In the genomic region with DNA sequence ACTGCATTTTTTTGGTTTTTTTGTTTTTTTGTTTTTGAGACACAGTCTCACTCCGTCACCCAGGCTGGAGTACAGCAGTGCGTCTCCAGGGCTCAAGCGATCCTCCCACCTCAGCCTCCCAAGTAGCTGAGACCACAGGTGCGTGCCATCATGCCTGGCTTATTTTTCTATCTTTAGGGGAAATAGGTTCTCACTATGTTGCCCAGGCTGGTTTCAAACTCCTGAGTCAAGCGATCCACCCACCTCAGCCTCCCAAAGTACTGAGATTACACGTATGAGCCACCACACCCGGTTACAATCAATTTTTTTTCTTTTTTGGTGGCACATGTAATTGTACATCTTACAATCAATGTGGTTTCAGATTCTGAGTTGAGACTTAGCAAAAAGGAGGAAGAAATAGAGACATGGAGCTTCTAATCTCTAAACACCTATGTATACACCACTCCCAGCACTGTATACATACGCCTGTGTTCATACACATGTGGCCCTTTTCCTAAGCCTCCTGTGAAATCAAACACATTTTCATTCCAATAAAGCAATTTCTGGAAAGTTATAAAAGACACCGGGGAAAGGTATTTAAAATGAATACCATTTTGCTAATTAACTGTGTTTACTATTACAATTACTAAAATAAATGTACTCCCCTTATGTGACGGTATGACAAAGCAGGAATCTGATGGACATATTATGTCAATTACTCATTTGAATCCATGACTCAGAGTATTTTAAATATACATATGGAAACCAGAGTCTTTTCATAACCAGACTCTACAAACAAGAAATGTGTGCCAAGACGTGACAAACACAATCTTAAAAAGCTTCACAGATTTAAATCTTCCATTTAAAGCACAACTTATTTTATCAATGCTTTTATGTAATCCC, we compare ENCODE assay signal across 10 cellular contexts. TPM values are rescaled to one million over a fixed set of nuclear protein-coding genes. Genes with fewer than 3 reads are reported as not detected.
DNase-seq lines count a peak whose midpoint lies in the region; ATAC-seq and TF ChIP-seq lines count a peak whose summit lies in the region.
"Had no signal": no experiment of that assay in that cellular context is flagged by ENCODE, and none has a peak within 500 bp of the region (broad histone marks: within the 10 kb centered on the region; RNA-seq: fewer than 3 reads in every experiment).

No MANE protein-coding gene starts in this region.

- peak overlapping the region; percentile 64; the same call in 1 of the 2 replicates for H4K5ac ChIP-seq in IMR-90 (ENCODE audit: low read depth, low read length)

- peak; percentile 58 for ATAC-seq in IMR-90 (ENCODE audit: low read depth)
- no peak for ATAC-seq in HG03354 (IDR thresholded peaks at IDR 0.05; ENCODE audit: poor library complexity, severe bottlenecking, unreplicated experiment)

- dilution Hi-C loops in IMR-90 (cut with HindIII; ENCODE audit: low sequenced_read_pairs, unreplicated experiment), result no loop called here

- peak overlapping the region; percentile 22 for H3K27ac Mint-ChIP-seq in progenitor cell of endocrine pancreas
- H3K27ac Mint-ChIP-seq in neural progenitor cell, result no peak overlapping the region

- no peaks in the 10 kb centered on the region for H3K27me3 ChIP-seq in IMR-90 (ENCODE audit: control insufficient read depth, insufficient read depth, low read length)
- no peaks in the 10 kb centered on the region for H3K27me3 ChIP-seq in neural progenitor cell
- H3K27me3 ChIP-seq in BE2C, result no peaks in the 10 kb centered on the region

- BruUV-seq in IMR-90 (replicated peaks; lab: Mats Ljungman, UMichigan), result no TSS peak

- H3K27ac ChIP-seq in IMR-90 (ENCODE audit: insufficient read depth, low read length) (peak overlapping the region; percentile 52), neural progenitor cell (no peak overlapping the region)

- peaks cover 41% of the 10 kb centered on the region for H3K4me1 Mint-ChIP-seq in progenitor cell of endocrine pancreas (ENCODE audit: low read depth)
- peaks cover 14% of the 10 kb centered on the region for H3K4me1 Mint-ChIP-seq in neural progenitor cell

- TF ChIP-seq POLR2A in IMR-90 (IDR thresholded peaks at IDR 0.05; ENCODE audit: low read depth, low read length), result no peak

- H3K56ac ChIP-seq in IMR-90 (ENCODE audit: extremely low read depth, insufficient read depth, low read length), result no peak overlapping the region

- in situ Hi-C loops in IMR-90 (cut with MboI; ENCODE audit: low sequenced_read_pairs) (no loop called here), astrocyte of the spinal cord (cut with HindIII; ENCODE audit: low sequenced_read_pairs) (no loop called here)

- H3K4me3 Mint-ChIP-seq in progenitor cell of endocrine pancreas (ENCODE audit: low read depth) (no peak overlapping the region), neural progenitor cell (no peak overlapping the region)

- H2AK9ac ChIP-seq in IMR-90 (replicated peaks; ENCODE audit: low read depth, low read length, poor library complexity), result no peak overlapping the region

- H2AFZ ChIP-seq in IMR-90 (replicated peaks; ENCODE audit: low read length, poor library complexity) (no peak overlapping the region), neural progenitor cell (replicated peaks) (no peak overlapping the region)

- intact Hi-C loops in IMR-90 (cut with micrococcal nuclease), result loop anchor here (5.0 kb wide), 1 partner anchor 34 kb away; no protein-coding TSS in a partner anchor

- WGBS in IMR-90 (ENCODE audit: extremely low coverage in 2 of 2, insufficient read length in 1 of 2), 2 experiments, result no CpG with 5 or more reads among the region's 11 CpGs

- CTCF ChIA-PET in IMR-90 (lab: Yijun Ruan, JAX), result no interaction called here

- H3F3A ChIP-seq in neural progenitor cell (ENCODE audit: low read depth), result peaks cover 3% of the 10 kb centered on the region

- H3K4me3 ChIP-seq in AG10803 (ENCODE audit: low read length), result no peak overlapping the region
- H3K4me3 ChIP-seq in IMR-90 (ENCODE audit: insufficient read depth, low read depth, low read length), result no peak overlapping the region
- H3K4me3 ChIP-seq in astrocyte of the spinal cord (ENCODE audit: low read depth, low read length), result no peak overlapping the region
- no peak overlapping the region for H3K4me3 ChIP-seq in neural progenitor cell
- H3K4me3 ChIP-seq in BE2C (ENCODE audit: low read depth, low read length), result no peak overlapping the region

- peak overlapping the region; percentile 75 for H2BK5ac ChIP-seq in IMR-90 (ENCODE audit: low read depth, low read length, poor library complexity, severe bottlenecking)

- POLR2A ChIA-PET in IMR-90 (lab: Charles Lee; ENCODE audit: unreplicated experiment), result no interaction called here

- peaks cover 15% of the 10 kb centered on the region for H3K9me1 ChIP-seq in IMR-90 (ENCODE audit: insufficient read depth, low read length)

- H3K9ac ChIP-seq in IMR-90 (ENCODE audit: low read depth, low read length), result no peak overlapping the region
- no peak overlapping the region for H3K9ac ChIP-seq in neural progenitor cell

- H2BK20ac ChIP-seq in IMR-90 (ENCODE audit: low read depth, low read length), result peak overlapping the region; percentile 67

- H3K4ac ChIP-seq in IMR-90 (ENCODE audit: low read depth, low read length), result peak overlapping the region; percentile 82

- TF ChIP-seq CTCF in AG10803 (conservative IDR thresholded peaks at IDR 0.05; ENCODE audit: low read length) (no peak), IMR-90 (conservative IDR thresholded peaks at IDR 0.05; ENCODE audit: low read depth, low read length) (no peak), astrocyte of the spinal cord (IDR thresholded peaks at IDR 0.05; ENCODE audit: low read depth, low read length) (no peak), progenitor cell of endocrine pancreas (IDR thresholded peaks at IDR 0.05; ENCODE audit: unreplicated experiment) (no peak), neural progenitor cell (IDR thresholded peaks at IDR 0.05) (no peak), BE2C (IDR thresholded peaks at IDR 0.05; ENCODE audit: low read depth, low read length) (no peak)

- H3K9me3 ChIP-seq in IMR-90 (ENCODE audit: control insufficient read depth, insufficient read depth, low read length) (peaks cover 4% of the 10 kb centered on the region; the same call in 1 of the 2 replicates), neural progenitor cell (ENCODE audit: low read depth) (no peaks in the 10 kb centered on the region), BE2C (no peaks in the 10 kb centered on the region)

- H3K36me3 ChIP-seq in IMR-90 (ENCODE audit: control insufficient read depth, insufficient read depth, low read length) (peaks cover 4% of the 10 kb centered on the region), neural progenitor cell (no peaks in the 10 kb centered on the region), BE2C (no peaks in the 10 kb centered on the region)

- H3K36me3 Mint-ChIP-seq in progenitor cell of endocrine pancreas (ENCODE audit: insufficient read depth) (peaks cover 16% of the 10 kb centered on the region), neural progenitor cell (peaks cover 23% of the 10 kb centered on the region)

- H3K27me3 Mint-ChIP-seq in progenitor cell of endocrine pancreas, result no peaks in the 10 kb centered on the region
- peaks cover 2% of the 10 kb centered on the region for H3K27me3 Mint-ChIP-seq in neural progenitor cell (ENCODE audit: insufficient read depth, low read depth)

- H4K20me1 ChIP-seq in IMR-90 (ENCODE audit: insufficient read depth, low read length) (peaks cover 53% of the 10 kb centered on the region; the same call in 1 of the 2 replicates), neural progenitor cell (ENCODE audit: low read depth) (peaks cover 42% of the 10 kb centered on the region)

- H3K4me2 ChIP-seq in IMR-90 (ENCODE audit: low read depth, low read length) (peak overlapping the region; percentile 74; the same call in 1 of the 2 replicates), neural progenitor cell (no peak overlapping the region)

- peak; percentile 65 for DNase-seq in AG10803 (ENCODE audit: low read depth)
- DNase-seq in IMR-90, result peak; percentile 92
- peak; percentile 67 for DNase-seq in astrocyte of the spinal cord (ENCODE audit: low read depth, low spot score)
- no peak for DNase-seq in progenitor cell of endocrine pancreas (ENCODE audit: low spot score, unreplicated experiment)
- DNase-seq in pons (ENCODE audit: low spot score), result no peak
- no peak for DNase-seq in neural progenitor cell (ENCODE audit: low spot score)
- DNase-seq in BE2C, result no peak
- DNase-seq: caudate nucleus, NCI-H2029 had no signal

- peak overlapping the region; percentile 69 for H2BK120ac ChIP-seq in IMR-90 (ENCODE audit: low read depth, low read length)

- peak overlapping the region; percentile 83 for H2AK5ac ChIP-seq in IMR-90 (ENCODE audit: low read depth, low read length)

- peak overlapping the region; percentile 88 for H4K91ac ChIP-seq in IMR-90 (ENCODE audit: insufficient read depth, low read depth, low read length)

- no peak for TF ChIP-seq RAD21 in IMR-90 (IDR thresholded peaks at IDR 0.05; ENCODE audit: low read length)

- H3K23ac ChIP-seq in IMR-90 (ENCODE audit: low read depth, low read length), result 0 out of 2 replicates have a peak overlapping the region, but pooled peaks have one; percentile 20

- peaks cover 40 to 78% of the 10 kb centered on the region in 2 experiments for H3K79me1 ChIP-seq in IMR-90 (ENCODE audit: low read depth in 1 of 2, low read length in 2 of 2)

- peak overlapping the region; percentile 88; the same call in 2 of the 3 replicates for H2BK15ac ChIP-seq in IMR-90 (ENCODE audit: low read depth, low read length)

- peaks cover 25% of the 10 kb centered on the region for H3K4me1 ChIP-seq in IMR-90 (ENCODE audit: control insufficient read depth, insufficient read depth, low read length)
- peaks cover 21% of the 10 kb centered on the region for H3K4me1 ChIP-seq in neural progenitor cell
- no peaks in the 10 kb centered on the region for H3K4me1 ChIP-seq in BE2C

- peaks cover 98% of the 10 kb centered on the region for H3K79me2 ChIP-seq in neural progenitor cell (ENCODE audit: low read depth)

- H3K9me3 Mint-ChIP-seq in progenitor cell of endocrine pancreas (ENCODE audit: low read depth), result no peaks in the 10 kb centered on the region
- H3K9me3 Mint-ChIP-seq in neural progenitor cell, result peaks cover 19% of the 10 kb centered on the region

- peak overlapping the region; percentile 69 to 77 for H4K8ac ChIP-seq in IMR-90 (ENCODE audit: low read depth in 2 of 2, low read length in 2 of 2)

- peak overlapping the region; percentile 83 for H3K18ac ChIP-seq in IMR-90 (ENCODE audit: low read depth, low read length)

- 0 out of 2 replicates have a peak overlapping the region, but pooled peaks have one; percentile 2 for H3K14ac ChIP-seq in IMR-90 (replicated peaks; ENCODE audit: low read depth, low read length)

TF ChIP-seq in IMR-90, 13 proteins besides CTCF, POLR2A, EP300 and RAD21 (continues in another document):
- TF ChIP-seq SMC3 (IDR thresholded peaks at IDR 0.05; ENCODE audit: low read depth, low read length) (no peak), NFE2L2 (IDR thresholded peaks at IDR 0.05; ENCODE audit: low read depth, low read length) (peak; percentile 66)

RNA-seq across cellular contexts. Expression of gene SMURF1, which starts 40.9 kb away (rescaled TPM):
- 20.3 and 21.7 TPM in 2 replicates for total RNA-seq in IMR-90 (2012; rRNA removed)
- 13.3 and 13.4 TPM in 2 replicates for polyA plus RNA-seq in IMR-90 (2012; rRNA removed)
- 6.4 and 8.0 TPM in 2 replicates for polyA plus RNA-seq in IMR-90 (2012; cell fraction: cytosol; rRNA removed)
- 24.1 and 44.4 TPM in 2 replicates for polyA plus RNA-seq in IMR-90 (2012; cell fraction: nucleus; rRNA removed; ENCODE audit: low replicate concordance)
- total RNA-seq in progenitor cell of endocrine pancreas, result 31.9 and 32.1 TPM in 2 replicates
- total RNA-seq in neural progenitor cell (ENCODE audit: low replicate concordance), result 31.0 and 34.5 TPM in 2 replicates
- polyA plus RNA-seq in BE2C (2012; ENCODE audit: insufficient read depth, insufficient read length, low read depth), result 6.3 TPM

Comparison
In these comparisons a context has a peak if more than half of its experiments do, and no peak if none do; other contexts are left out.
1. DNase-seq: peak in AG10803 (single experiment), IMR-90 (single experiment) and astrocyte of the spinal cord (single experiment); none in progenitor cell of endocrine pancreas (single experiment), pons (single experiment), neural progenitor cell (single experiment) and BE2C (single experiment).